Comparison of ENCODE assay signal across 26 cellular contexts in genomic region chr9:5736563-5737346, GRCh38.
"Had no signal": no experiment of that assay in that cellular context is flagged by ENCODE, and none has a peak within 500 bp of the region (broad histone marks: within the 10 kb centered on the region; RNA-seq: fewer than 3 reads in every experiment).

No MANE protein-coding gene starts in this region.

- H3K27me3 Mint-ChIP-seq: naive thymus-derived CD8-positive, alpha-beta T cell; stimulated activated naive CD8-positive, alpha-beta T cell treated with anti-CD3 and anti-CD28 coated beads, Interleukin-15, amount 100 ng/mL, for 72 hours; type B pancreatic cell had no signal

- ATAC-seq: left colon; left lung; lower lobe of right lung; naive thymus-derived CD8-positive, alpha-beta T cell; pancreas; right cardiac atrium; stimulated activated effector memory CD8-positive, alpha-beta T cell treated with anti-CD3 and anti-CD28 coated beads, Interleukin-12 subunit alpha, Interleukin-12 subunit beta, amount 100 ng/mL, for 72 hours; stimulated activated naive CD8-positive, alpha-beta T cell treated with anti-CD3 and anti-CD28 coated beads, Interleukin-15, amount 100 ng/mL, for 72 hours had no signal

- H3K27ac ChIP-seq: left lung, lower lobe of right lung, pancreas, prostate gland, sigmoid colon, spleen, tibial nerve, uterus had no signal

- H3K9me3 Mint-ChIP-seq: naive thymus-derived CD8-positive, alpha-beta T cell; stimulated activated effector memory CD8-positive, alpha-beta T cell treated with anti-CD3 and anti-CD28 coated beads, Interleukin-12 subunit alpha, Interleukin-12 subunit beta, amount 100 ng/mL, for 72 hours; stimulated activated naive CD8-positive, alpha-beta T cell treated with anti-CD3 and anti-CD28 coated beads, Interleukin-15, amount 100 ng/mL, for 72 hours; type B pancreatic cell had no signal

- H3K4me3 Mint-ChIP-seq: naive thymus-derived CD8-positive, alpha-beta T cell; nephron; neural crest cell; stimulated activated effector memory CD8-positive, alpha-beta T cell treated with anti-CD3 and anti-CD28 coated beads, Interleukin-12 subunit alpha, Interleukin-12 subunit beta, amount 100 ng/mL, for 72 hours; stimulated activated naive CD8-positive, alpha-beta T cell treated with anti-CD3 and anti-CD28 coated beads, Interleukin-15, amount 100 ng/mL, for 72 hours; type B pancreatic cell had no signal

- H3K27me3 ChIP-seq: left lung, pancreas, sigmoid colon, spleen, tibial nerve, uterus had no signal

- H3K36me3 ChIP-seq: prostate gland, uterus had no signal

- FAIRE-seq: kidney, pancreas had no signal

- H3K4me1 Mint-ChIP-seq: stimulated activated effector memory CD8-positive, alpha-beta T cell treated with anti-CD3 and anti-CD28 coated beads, Interleukin-12 subunit alpha, Interleukin-12 subunit beta, amount 100 ng/mL, for 72 hours; stimulated activated naive CD8-positive, alpha-beta T cell treated with anti-CD3 and anti-CD28 coated beads, Interleukin-15, amount 100 ng/mL, for 72 hours had no signal

- H3K9me3 ChIP-seq: left lung, lower lobe of right lung, pancreas, prostate gland, sigmoid colon, spleen, tibial nerve, uterus had no signal

- H3K4me1 ChIP-seq: left lung, lower lobe of right lung, pancreas, prostate gland, sigmoid colon, spleen, uterus had no signal

- H3K4me3 ChIP-seq: left lung, lower lobe of right lung, pancreas, prostate gland, sigmoid colon, spleen, tibial nerve, uterus had no signal

- DNase-seq: kidney; left colon; left lung; lower lobe of right lung; mammary epithelial cell; mesenchymal stem cell; naive thymus-derived CD8-positive, alpha-beta T cell; nucleus accumbens; pancreas; posterior cingulate gyrus; retina; right cardiac atrium; sigmoid colon; small intestine; spleen; stimulated activated CD4-positive, alpha-beta T cell treated with anti-CD3 and anti-CD28 coated beads, Interleukin-4, amount 100 ng/mL, for 24 hours; stimulated activated naive CD4-positive, alpha-beta T cell treated with Interleukin-2 at 50 U/mL for 16 hours; stimulated activated naive CD8-positive, alpha-beta T cell treated with anti-CD3 and anti-CD28 coated beads, Interleukin-15, amount 100 ng/mL, for 72 hours; substantia nigra; uterus had no signal

- H3K27ac Mint-ChIP-seq: naive thymus-derived CD8-positive, alpha-beta T cell; nephron; stimulated activated naive CD8-positive, alpha-beta T cell treated with anti-CD3 and anti-CD28 coated beads, Interleukin-15, amount 100 ng/mL, for 72 hours; type B pancreatic cell had no signal
